12 cellular contexts compared by ENCODE assay signal in genomic region chr1:54371936-54372385, GRCh38. TPM values are rescaled to one million over a fixed set of nuclear protein-coding genes. Genes with fewer than 3 reads are reported as not detected.
DNase-seq lines count a peak whose midpoint lies in the region; ATAC-seq and TF ChIP-seq lines count a peak whose summit lies in the region.
"Had no signal": no experiment of that assay in that cellular context is flagged by ENCODE, and none has a peak within 500 bp of the region (broad histone marks: within the 10 kb centered on the region; RNA-seq: fewer than 3 reads in every experiment).

No MANE protein-coding gene starts in this region.

- peaks cover 44% of the 10 kb centered on the region for H3K4me1 Mint-ChIP-seq in Calu3 (ENCODE audit: low read depth, unreplicated experiment)
- peaks cover 63% of the 10 kb centered on the region for H3K4me1 Mint-ChIP-seq in activated naive CD8-positive, alpha-beta T cell (ENCODE audit: low read depth)

- peak overlapping the region; percentile 58 for H3K4me3 Mint-ChIP-seq in Calu3 (ENCODE audit: low read depth, unreplicated experiment)
- peak overlapping the region; percentile 7 for H3K4me3 Mint-ChIP-seq in activated naive CD8-positive, alpha-beta T cell
- H3K4me3 Mint-ChIP-seq: B cell had no signal

- peak; percentile 45 for DNase-seq in Calu3
- DNase-seq in mucosa of descending colon = no peak
- DNase-seq in NCI-H345 treated with DMSO at 0.1 percent for 48 hours (lab: John Stamatoyannopoulos, UW; ENCODE audit: unreplicated experiment) = no peak
- DNase-seq in effector memory CD4-positive, alpha-beta T cell = no peak
- DNase-seq in GOT3 (lab: John Stamatoyannopoulos, UW) = no peak
- DNase-seq: SIG-M5; stimulated activated CD4-positive, alpha-beta T cell treated with anti-CD3 and anti-CD28 coated beads, Interleukin-12 subunit alpha, Interleukin-12 subunit beta, amount 100 ng/mL, for 4 hours had no signal

- H3K27ac Mint-ChIP-seq in Calu3 (ENCODE audit: unreplicated experiment) = peak overlapping the region; percentile 55
- H3K27ac Mint-ChIP-seq in activated naive CD8-positive, alpha-beta T cell = peak overlapping the region; percentile 64
- H3K27ac Mint-ChIP-seq: B cell had no signal

- intact Hi-C loops in Calu3 (cut with micrococcal nuclease; ENCODE audit: unreplicated experiment) (no loop called here), mucosa of descending colon (cut with DNase I, micrococcal nuclease) (no loop called here)

- no peaks in the 10 kb centered on the region for H3K27me3 Mint-ChIP-seq in Calu3 (ENCODE audit: unreplicated experiment)
- H3K27me3 Mint-ChIP-seq in activated naive CD8-positive, alpha-beta T cell = no peaks in the 10 kb centered on the region
- H3K27me3 Mint-ChIP-seq: B cell had no signal

- BruUV-seq in Calu3 (replicated peaks; lab: Mats Ljungman, UMichigan) = no TSS peak

- no peak overlapping the region for H3K27ac ChIP-seq in effector memory CD4-positive, alpha-beta T cell (ENCODE audit: insufficient read depth, low read length, poor library complexity, severe bottlenecking)

- H3K36me3 Mint-ChIP-seq in Calu3 (ENCODE audit: insufficient read depth, unreplicated experiment) = peaks cover 6% of the 10 kb centered on the region
- H3K36me3 Mint-ChIP-seq in activated naive CD8-positive, alpha-beta T cell = peaks cover 5% of the 10 kb centered on the region
- H3K36me3 Mint-ChIP-seq: activated naive CD4-positive, alpha-beta T cell treated with anti-CD3 and anti-CD28 coated beads, Interleukin-2, amount 50 U/mL, for 72 hours had no signal

- H3K9me3 Mint-ChIP-seq in Calu3 (ENCODE audit: low read depth, unreplicated experiment) = no peaks in the 10 kb centered on the region
- H3K9me3 Mint-ChIP-seq in activated naive CD8-positive, alpha-beta T cell (ENCODE audit: low read depth) = no peaks in the 10 kb centered on the region
- H3K9me3 Mint-ChIP-seq: activated naive CD4-positive, alpha-beta T cell treated with anti-CD3 and anti-CD28 coated beads, Interleukin-2, amount 50 U/mL, for 72 hours had no signal

- no peaks in the 10 kb centered on the region for H3K9me3 ChIP-seq in mucosa of descending colon
- no peaks in the 10 kb centered on the region for H3K9me3 ChIP-seq in effector memory CD4-positive, alpha-beta T cell (ENCODE audit: control insufficient read depth, low read length)

- H3K4me1 ChIP-seq in mucosa of descending colon (ENCODE audit: low read depth) = peaks cover 26% of the 10 kb centered on the region
- no peaks in the 10 kb centered on the region for H3K4me1 ChIP-seq in effector memory CD4-positive, alpha-beta T cell (ENCODE audit: control insufficient read depth, insufficient read depth, low read length, poor library complexity, severe bottlenecking)

- peak; percentile 37 for ATAC-seq in HG02588 (IDR thresholded peaks at IDR 0.05; ENCODE audit: unreplicated experiment)
- ATAC-seq in mucosa of descending colon = peak; percentile 71
- no peak for ATAC-seq in HG03442 (IDR thresholded peaks at IDR 0.05; ENCODE audit: unreplicated experiment)
- ATAC-seq: activated naive CD4-positive, alpha-beta T cell treated with anti-CD3 and anti-CD28 coated beads, Interleukin-2, amount 50 U/mL, for 72 hours had no signal

- no peak overlapping the region for H3K4me3 ChIP-seq in mucosa of descending colon
- H3K4me3 ChIP-seq in effector memory CD4-positive, alpha-beta T cell (ENCODE audit: insufficient read depth, low read depth, low read length, poor library complexity, severe bottlenecking) = no peak overlapping the region

- no peaks in the 10 kb centered on the region for H3K27me3 ChIP-seq in effector memory CD4-positive, alpha-beta T cell (replicated peaks; ENCODE audit: control insufficient read depth, insufficient read depth, low read length, poor library complexity, severe bottlenecking)

- H3K36me3 ChIP-seq in mucosa of descending colon (ENCODE audit: low read depth) = no peaks in the 10 kb centered on the region
- H3K36me3 ChIP-seq in effector memory CD4-positive, alpha-beta T cell (ENCODE audit: control insufficient read depth, insufficient read depth, low read length) = no peaks in the 10 kb centered on the region

- TF ChIP-seq CTCF in Calu3 (IDR thresholded peaks at IDR 0.05; ENCODE audit: unreplicated experiment) (no peak), mucosa of descending colon (IDR thresholded peaks at IDR 0.05) (no peak)

- CTCF ChIA-PET in Calu3 (lab: Charles Lee) = interaction anchor here (0.5 kb wide), 1 partner anchor 251 kb away, joined by 3 read pairs; the partner anchor contains the start of gene FAM151A

RNA-seq across cellular contexts. Expression of gene SSBP3, which starts 34.2 kb away (rescaled TPM):
- total RNA-seq in Calu3 (2022) (16.6 and 16.7 TPM in 2 replicates), mucosa of descending colon (10 to 100 TPM; 77.8 to 85.1 (median 82.0) TPM)
